Comparison of ENCODE assay signal across 18 cellular contexts in genomic region chr2:233311241-233311926, GRCh38. TPM values are rescaled to one million over a fixed set of nuclear protein-coding genes. Genes with fewer than 3 reads are reported as not detected.
"Had no signal": no experiment of that assay in that cellular context is flagged by ENCODE, and none has a peak within 500 bp of the region (broad histone marks: within the 10 kb centered on the region; RNA-seq: fewer than 3 reads in every experiment).

No MANE protein-coding gene starts in this region.

- H3K27me3 ChIP-seq: right atrium auricular region had no signal

- H3K9me3 Mint-ChIP-seq: activated CD4-positive, alpha-beta memory T cell treated with anti-CD3 and anti-CD28 coated beads, Interleukin-2, amount 10 ng/mL, durations not matched to agents 7 days and 5 days; naive thymus-derived CD8-positive, alpha-beta T cell had no signal

- ATAC-seq: mucosa of descending colon; naive thymus-derived CD8-positive, alpha-beta T cell; stimulated activated naive CD8-positive, alpha-beta T cell treated with anti-CD3 and anti-CD28 coated beads, Interleukin-15, Interleukin-2, amounts not matched to agents 100 U/mL and 50 U/mL, for 24 hours had no signal

- H3K4me3 Mint-ChIP-seq: activated CD4-positive, alpha-beta memory T cell treated with anti-CD3 and anti-CD28 coated beads, Interleukin-2, amount 10 ng/mL, durations not matched to agents 7 days and 5 days; naive thymus-derived CD8-positive, alpha-beta T cell had no signal

- H3K36me3 ChIP-seq: left ventricle myocardium inferior, right atrium auricular region had no signal

- H3K4me1 ChIP-seq: left ventricle myocardium inferior, right atrium auricular region had no signal

- H3K27ac ChIP-seq: left ventricle myocardium inferior, right atrium auricular region, skin epidermis had no signal

- H3K4me3 ChIP-seq: left ventricle myocardium inferior, mucosa of descending colon, right atrium auricular region, skin epidermis had no signal

- H3K9me3 ChIP-seq: left ventricle myocardium inferior, mucosa of descending colon, right atrium auricular region had no signal

- H3K27ac Mint-ChIP-seq: activated CD4-positive, alpha-beta memory T cell treated with anti-CD3 and anti-CD28 coated beads, Interleukin-2, amount 10 ng/mL, durations not matched to agents 7 days and 5 days; progenitor cell of endocrine pancreas had no signal

- H3K27me3 Mint-ChIP-seq: naive thymus-derived CD8-positive, alpha-beta T cell had no signal

- DNase-seq: activated CD4-positive, alpha-beta memory T cell treated with anti-CD3 and anti-CD28 coated beads, Interleukin-2, amount 10 ng/mL, durations not matched to agents 7 days and 5 days; activated CD4-positive, alpha-beta T cell treated with anti-CD3 and anti-CD28 coated beads for 4 hours; activated gamma-delta T cell; activated T-cell treated with anti-CD3 and anti-CD28 coated beads, Interleukin-2, amount 50 U/mL, for 48 hours; erythroblast; left ventricle myocardium inferior; mucosa of descending colon; naive thymus-derived CD8-positive, alpha-beta T cell; occipital lobe; stimulated activated CD4-positive, alpha-beta T cell treated with anti-CD3 and anti-CD28 coated beads, Interleukin-15, amount 100 ng/mL, for 24 hours; stimulated activated CD4-positive, alpha-beta T cell treated with anti-CD3 and anti-CD28 coated beads, Interleukin-4, amount 100 ng/mL, for 1 hour; stimulated activated naive CD8-positive, alpha-beta T cell treated with anti-CD3 and anti-CD28 coated beads, Interleukin-15, Interleukin-2, amounts not matched to agents 100 U/mL and 50 U/mL, for 24 hours; T-helper 2 cell; trophoblast cell had no signal

- H3K36me3 Mint-ChIP-seq: naive thymus-derived CD8-positive, alpha-beta T cell had no signal

- H3K4me1 Mint-ChIP-seq: activated CD4-positive, alpha-beta memory T cell treated with anti-CD3 and anti-CD28 coated beads, Interleukin-2, amount 10 ng/mL, durations not matched to agents 7 days and 5 days had no signal

RNA-seq across cellular contexts. Expression of gene SAG, which starts 3.8 kb away (rescaled TPM):
- total RNA-seq: astrocyte, left ventricle myocardium inferior, occipital lobe, progenitor cell of endocrine pancreas had no signal
